Comparison of ENCODE assay signal across 1 cellular context in the genomic region with DNA sequence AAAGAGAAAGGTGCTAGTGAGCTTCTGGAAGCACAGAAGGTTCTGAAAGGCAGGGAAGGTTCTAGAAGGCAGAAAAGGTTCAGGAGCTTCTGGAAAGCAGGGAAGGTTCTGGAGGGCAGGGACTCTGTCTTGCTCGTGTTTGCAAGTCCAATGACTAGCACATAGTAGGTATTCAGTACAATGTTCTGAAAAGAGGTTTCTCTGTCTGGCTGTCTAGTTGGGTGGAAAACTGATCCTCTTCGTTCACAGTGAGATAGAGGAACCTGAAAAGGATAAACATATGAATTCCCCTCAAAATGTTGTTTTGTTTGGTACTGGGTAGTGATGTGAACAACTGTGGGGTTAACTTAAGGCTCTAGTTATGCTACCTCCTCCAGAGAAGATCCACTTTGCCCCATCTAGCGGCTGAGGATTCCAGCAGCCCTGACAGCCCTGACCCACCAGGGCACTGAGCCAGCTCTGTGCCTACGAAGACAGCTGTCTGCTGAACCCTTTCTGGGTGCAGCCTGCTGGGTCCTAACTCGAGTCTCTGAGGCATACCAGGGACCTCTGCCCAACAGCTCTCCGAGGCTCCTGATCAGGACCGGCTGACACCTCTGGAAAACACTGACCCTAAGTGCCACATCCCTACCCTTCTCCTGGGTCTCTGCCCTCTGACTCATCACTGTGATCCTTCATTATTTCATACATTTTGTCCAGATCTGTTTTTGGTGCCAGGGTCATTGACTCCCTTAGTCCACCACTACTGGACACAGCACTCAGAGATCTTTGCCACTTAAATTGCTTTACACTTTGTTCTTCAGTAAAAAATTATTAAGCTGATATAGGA.
TF ChIP-seq lines count a peak whose summit lies in the region.

No MANE protein-coding gene starts in this region.

TF ChIP-seq in GM23338, 12 proteins besides CTCF, POLR2A, EP300 and RAD21 (continued from another document):
- TF ChIP-seq, protein P1, sequence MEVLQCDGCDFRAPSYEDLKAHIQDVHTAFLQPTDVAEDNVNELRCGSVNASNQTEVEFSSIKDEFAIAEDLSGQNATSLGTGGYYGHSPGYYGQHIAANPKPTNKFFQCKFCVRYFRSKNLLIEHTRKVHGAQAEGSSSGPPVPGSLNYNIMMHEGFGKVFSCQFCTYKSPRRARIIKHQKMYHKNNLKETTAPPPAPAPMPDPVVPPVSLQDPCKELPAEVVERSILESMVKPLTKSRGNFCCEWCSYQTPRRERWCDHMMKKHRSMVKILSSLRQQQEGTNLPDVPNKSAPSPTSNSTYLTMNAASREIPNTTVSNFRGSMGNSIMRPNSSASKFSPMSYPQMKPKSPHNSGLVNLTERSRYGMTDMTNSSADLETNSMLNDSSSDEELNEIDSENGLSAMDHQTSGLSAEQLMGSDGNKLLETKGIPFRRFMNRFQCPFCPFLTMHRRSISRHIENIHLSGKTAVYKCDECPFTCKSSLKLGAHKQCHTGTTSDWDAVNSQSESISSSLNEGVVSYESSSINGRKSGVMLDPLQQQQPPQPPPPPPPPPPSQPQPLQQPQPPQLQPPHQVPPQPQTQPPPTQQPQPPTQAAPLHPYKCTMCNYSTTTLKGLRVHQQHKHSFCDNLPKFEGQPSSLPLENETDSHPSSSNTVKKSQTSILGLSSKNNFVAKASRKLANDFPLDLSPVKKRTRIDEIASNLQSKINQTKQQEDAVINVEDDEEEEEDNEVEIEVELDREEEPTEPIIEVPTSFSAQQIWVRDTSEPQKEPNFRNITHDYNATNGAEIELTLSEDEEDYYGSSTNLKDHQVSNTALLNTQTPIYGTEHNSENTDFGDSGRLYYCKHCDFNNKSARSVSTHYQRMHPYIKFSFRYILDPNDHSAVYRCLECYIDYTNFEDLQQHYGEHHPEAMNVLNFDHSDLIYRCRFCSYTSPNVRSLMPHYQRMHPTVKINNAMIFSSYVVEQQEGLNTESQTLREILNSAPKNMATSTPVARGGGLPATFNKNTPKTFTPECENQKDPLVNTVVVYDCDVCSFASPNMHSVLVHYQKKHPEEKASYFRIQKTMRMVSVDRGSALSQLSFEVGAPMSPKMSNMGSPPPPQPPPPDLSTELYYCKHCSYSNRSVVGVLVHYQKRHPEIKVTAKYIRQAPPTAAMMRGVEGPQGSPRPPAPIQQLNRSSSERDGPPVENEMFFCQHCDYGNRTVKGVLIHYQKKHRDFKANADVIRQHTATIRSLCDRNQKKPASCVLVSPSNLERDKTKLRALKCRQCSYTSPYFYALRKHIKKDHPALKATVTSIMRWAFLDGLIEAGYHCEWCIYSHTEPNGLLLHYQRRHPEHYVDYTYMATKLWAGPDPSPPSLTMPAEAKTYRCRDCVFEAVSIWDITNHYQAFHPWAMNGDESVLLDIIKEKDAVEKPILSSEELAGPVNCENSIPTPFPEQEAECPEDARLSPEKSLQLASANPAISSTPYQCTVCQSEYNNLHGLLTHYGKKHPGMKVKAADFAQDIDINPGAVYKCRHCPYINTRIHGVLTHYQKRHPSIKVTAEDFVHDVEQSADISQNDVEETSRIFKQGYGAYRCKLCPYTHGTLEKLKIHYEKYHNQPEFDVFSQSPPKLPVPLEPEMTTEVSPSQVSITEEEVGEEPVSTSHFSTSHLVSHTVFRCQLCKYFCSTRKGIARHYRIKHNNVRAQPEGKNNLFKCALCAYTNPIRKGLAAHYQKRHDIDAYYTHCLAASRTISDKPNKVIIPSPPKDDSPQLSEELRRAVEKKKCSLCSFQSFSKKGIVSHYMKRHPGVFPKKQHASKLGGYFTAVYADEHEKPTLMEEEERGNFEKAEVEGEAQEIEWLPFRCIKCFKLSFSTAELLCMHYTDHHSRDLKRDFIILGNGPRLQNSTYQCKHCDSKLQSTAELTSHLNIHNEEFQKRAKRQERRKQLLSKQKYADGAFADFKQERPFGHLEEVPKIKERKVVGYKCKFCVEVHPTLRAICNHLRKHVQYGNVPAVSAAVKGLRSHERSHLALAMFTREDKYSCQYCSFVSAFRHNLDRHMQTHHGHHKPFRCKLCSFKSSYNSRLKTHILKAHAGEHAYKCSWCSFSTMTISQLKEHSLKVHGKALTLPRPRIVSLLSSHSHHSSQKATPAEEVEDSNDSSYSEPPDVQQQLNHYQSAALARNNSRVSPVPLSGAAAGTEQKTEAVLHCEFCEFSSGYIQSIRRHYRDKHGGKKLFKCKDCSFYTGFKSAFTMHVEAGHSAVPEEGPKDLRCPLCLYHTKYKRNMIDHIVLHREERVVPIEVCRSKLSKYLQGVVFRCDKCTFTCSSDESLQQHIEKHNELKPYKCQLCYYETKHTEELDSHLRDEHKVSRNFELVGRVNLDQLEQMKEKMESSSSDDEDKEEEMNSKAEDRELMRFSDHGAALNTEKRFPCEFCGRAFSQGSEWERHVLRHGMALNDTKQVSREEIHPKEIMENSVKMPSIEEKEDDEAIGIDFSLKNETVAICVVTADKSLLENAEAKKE (CRISPR knock-in tag; IDR thresholded peaks at IDR 0.05): no peak
- TF ChIP-seq STAT1 (IDR thresholded peaks at IDR 0.05; ENCODE audit: unreplicated experiment) (no peak), JUNB (IDR thresholded peaks at IDR 0.05; ENCODE audit: unreplicated experiment) (no peak), EZH2 (IDR thresholded peaks at IDR 0.05; ENCODE audit: low read depth, unreplicated experiment) (no peak), POLR2AphosphoS5 (IDR thresholded peaks at IDR 0.05; ENCODE audit: low read depth) (no peak)
- TF ChIP-seq, protein P2, sequence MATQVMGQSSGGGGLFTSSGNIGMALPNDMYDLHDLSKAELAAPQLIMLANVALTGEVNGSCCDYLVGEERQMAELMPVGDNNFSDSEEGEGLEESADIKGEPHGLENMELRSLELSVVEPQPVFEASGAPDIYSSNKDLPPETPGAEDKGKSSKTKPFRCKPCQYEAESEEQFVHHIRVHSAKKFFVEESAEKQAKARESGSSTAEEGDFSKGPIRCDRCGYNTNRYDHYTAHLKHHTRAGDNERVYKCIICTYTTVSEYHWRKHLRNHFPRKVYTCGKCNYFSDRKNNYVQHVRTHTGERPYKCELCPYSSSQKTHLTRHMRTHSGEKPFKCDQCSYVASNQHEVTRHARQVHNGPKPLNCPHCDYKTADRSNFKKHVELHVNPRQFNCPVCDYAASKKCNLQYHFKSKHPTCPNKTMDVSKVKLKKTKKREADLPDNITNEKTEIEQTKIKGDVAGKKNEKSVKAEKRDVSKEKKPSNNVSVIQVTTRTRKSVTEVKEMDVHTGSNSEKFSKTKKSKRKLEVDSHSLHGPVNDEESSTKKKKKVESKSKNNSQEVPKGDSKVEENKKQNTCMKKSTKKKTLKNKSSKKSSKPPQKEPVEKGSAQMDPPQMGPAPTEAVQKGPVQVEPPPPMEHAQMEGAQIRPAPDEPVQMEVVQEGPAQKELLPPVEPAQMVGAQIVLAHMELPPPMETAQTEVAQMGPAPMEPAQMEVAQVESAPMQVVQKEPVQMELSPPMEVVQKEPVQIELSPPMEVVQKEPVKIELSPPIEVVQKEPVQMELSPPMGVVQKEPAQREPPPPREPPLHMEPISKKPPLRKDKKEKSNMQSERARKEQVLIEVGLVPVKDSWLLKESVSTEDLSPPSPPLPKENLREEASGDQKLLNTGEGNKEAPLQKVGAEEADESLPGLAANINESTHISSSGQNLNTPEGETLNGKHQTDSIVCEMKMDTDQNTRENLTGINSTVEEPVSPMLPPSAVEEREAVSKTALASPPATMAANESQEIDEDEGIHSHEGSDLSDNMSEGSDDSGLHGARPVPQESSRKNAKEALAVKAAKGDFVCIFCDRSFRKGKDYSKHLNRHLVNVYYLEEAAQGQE (IDR thresholded peaks at IDR 0.05; ENCODE audit: unreplicated experiment): no peak
